Comparison of ENCODE assay signal across 8 cellular contexts in the genomic region with DNA sequence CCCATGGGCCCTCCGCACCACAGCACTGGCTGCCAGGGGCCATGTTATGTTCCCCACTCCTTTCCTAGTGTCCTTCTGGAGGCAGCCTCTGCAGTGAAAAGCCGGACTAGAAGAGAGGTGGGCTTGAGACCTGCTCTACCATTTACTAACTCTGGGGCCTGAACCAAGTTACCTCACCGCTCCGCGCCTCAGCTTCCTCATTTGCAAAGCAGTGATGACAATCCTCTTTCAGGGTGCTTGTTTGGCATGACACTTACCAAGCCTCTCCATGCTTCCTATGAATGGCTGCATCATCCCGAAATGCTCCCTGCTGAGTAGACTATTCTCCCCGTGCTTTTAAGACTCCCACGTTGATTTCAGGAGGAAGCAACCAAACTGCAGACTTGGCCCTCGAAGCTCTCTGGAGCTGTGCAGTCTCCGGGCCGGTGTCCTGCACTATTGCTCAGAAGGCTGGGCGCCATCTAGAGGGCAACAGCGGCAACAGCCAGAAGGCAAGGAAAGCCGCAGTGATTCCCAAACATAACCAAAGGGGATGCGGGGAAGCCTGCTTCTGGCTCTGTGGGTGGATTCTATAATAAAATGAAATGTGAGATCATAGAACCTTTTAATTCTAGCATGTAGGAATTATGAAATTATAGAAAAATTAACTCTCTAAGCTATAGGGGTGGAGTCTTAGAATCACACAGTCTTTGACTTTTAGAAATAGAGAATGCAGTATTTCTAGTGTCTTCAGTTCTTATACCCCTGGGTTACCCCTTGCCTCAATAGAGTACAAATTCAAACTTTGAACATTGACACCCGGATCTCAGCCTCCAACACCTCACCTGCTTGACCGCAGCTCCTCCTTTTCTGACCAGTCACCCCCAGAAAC.
DNase-seq lines count a peak whose midpoint lies in the region; ATAC-seq and TF ChIP-seq lines count a peak whose summit lies in the region.

No MANE protein-coding gene starts in this region.

- POLR2A ChIA-PET in BJ (lab: Charles Lee) = no interaction called here

- peaks cover 0 to 6% of the 10 kb centered on the region in 2 donors for H3K4me1 ChIP-seq in lung (ENCODE audit: control insufficient read depth in 2 of 2, insufficient read depth in 2 of 2, low read length in 2 of 2)

- WGBS in lung, 2 donors = 32 to 33% methylated on average over 17 of the region's 17 CpGs

- no peak overlapping the region for H3K4me3 ChIP-seq in BJ (ENCODE audit: low read depth, low read length)
- H3K4me3 ChIP-seq in WI38 (ENCODE audit: low read depth, low read length) = no peak overlapping the region
- no peak overlapping the region for H3K4me3 ChIP-seq in lung

- CTCF ChIA-PET in BJ (lab: Yijun Ruan, JAX) = interaction anchor here (0.6 to 9.9 kb wide), 33 partner anchors 11 to 638 kb away, joined by 3 to 103 read pairs (median 3); no protein-coding TSS in a partner anchor

- no peaks in the 10 kb centered on the region for H3K9me3 ChIP-seq in lung (ENCODE audit: control insufficient read depth in 2 of 2, insufficient read depth in 1 of 2, low read length in 1 of 2)

- no peaks in the 10 kb centered on the region for H3K27me3 ChIP-seq in BJ (ENCODE audit: control insufficient read depth, insufficient read depth, low read length)
- no peaks in the 10 kb centered on the region for H3K27me3 ChIP-seq in lung (ENCODE audit: control insufficient read depth, insufficient read depth)

- peak; percentile 98 for TF ChIP-seq CTCF in BJ (IDR thresholded peaks at IDR 0.05; ENCODE audit: insufficient read depth, low read depth, low read length)
- TF ChIP-seq CTCF in WI38 (IDR thresholded peaks at IDR 0.05; ENCODE audit: low read depth, low read length) = peak; percentile 94
- TF ChIP-seq CTCF in lung (IDR thresholded peaks at IDR 0.05; ENCODE audit: control extremely low read depth, extremely low read depth) = peak; percentile 72

- ATAC-seq in GM18907 (IDR thresholded peaks at IDR 0.05; ENCODE audit: unreplicated experiment) (peak; percentile 92), HG03066 (IDR thresholded peaks at IDR 0.05; ENCODE audit: low read depth, unreplicated experiment) (peak; percentile 96), lung (ENCODE audit: insufficient read depth, low FRiP score) (peak; percentile 71)

- DNase-seq in BJ (ENCODE audit: low read depth) = peak; percentile 25
- peak; percentile 48 for DNase-seq in NCI-H2196 treated with DMSO at 0.1 percent for 48 hours (lab: John Stamatoyannopoulos, UW; ENCODE audit: unreplicated experiment)
- DNase-seq in ecto neural progenitor cell (ENCODE audit: low spot score) = peak; percentile 83
- DNase-seq in lung (ENCODE audit: low spot score) = peak; percentile 76
- peak; percentile 15 to 22 for DNase-seq in stimulated activated CD8-positive, alpha-beta memory T cell treated with anti-CD3 and anti-CD28 coated beads, Interleukin-2, amount 100 ng/mL, for 48 hours (ENCODE audit: low read depth in 2 of 2)

- H3K27ac ChIP-seq in lung (ENCODE audit: low read depth in 1 of 2, low read length in 1 of 2) = no peak overlapping the region

- H3K36me3 ChIP-seq in BJ (ENCODE audit: control insufficient read depth, insufficient read depth, low read length) (no peaks in the 10 kb centered on the region), lung (ENCODE audit: control insufficient read depth in 2 of 2, insufficient read depth in 2 of 2, low read length in 2 of 2) (no peaks in the 10 kb centered on the region)

Comparison
In these comparisons a context has a peak if more than half of its experiments do, and no peak if none do; other contexts are left out.
1. DNase-seq: peak in every context shown above with its lines; median percentile 83 in ecto neural progenitor cell; 76 in lung; 48 in NCI-H2196 treated with DMSO at 0.1 percent for 48 hours; 25 in BJ; 18 in stimulated activated CD8-positive, alpha-beta memory T cell treated with anti-CD3 and anti-CD28 coated beads, Interleukin-2, amount 100 ng/mL, for 48 hours.